ENCODE assay signal across 18 cellular contexts in the genomic region with DNA sequence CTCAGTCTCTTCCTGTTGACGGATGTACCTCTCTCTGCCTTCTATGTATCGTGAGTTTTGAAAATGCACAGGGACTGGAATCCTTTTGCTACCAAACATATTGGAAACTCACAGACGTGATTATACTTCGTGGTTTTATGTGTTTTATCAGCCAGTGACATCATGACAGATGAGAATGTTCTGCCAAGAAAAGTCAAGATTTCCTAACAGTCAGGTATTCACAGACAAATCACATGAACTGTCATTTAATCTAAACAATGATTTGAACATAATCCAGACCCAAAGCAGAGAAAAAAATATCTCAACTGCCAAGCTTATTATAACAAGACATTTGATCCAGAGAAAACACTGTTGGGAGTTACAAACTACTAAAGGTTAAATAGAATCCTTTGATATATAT.
A peak's percentile ranks its signal among the peaks of the same experiment; 100 is the strongest.
DNase-seq lines count a peak whose midpoint lies in the region; ATAC-seq and TF ChIP-seq lines count a peak whose summit lies in the region.
"Had no signal": no experiment of that assay in that cellular context is flagged by ENCODE, and none has a peak within 500 bp of the region (broad histone marks: within the 10 kb centered on the region; RNA-seq: fewer than 3 reads in every experiment).

No MANE protein-coding gene starts in this region.

- no peak for TF ChIP-seq CTCF in epithelial cell of esophagus (IDR thresholded peaks at IDR 0.05; ENCODE audit: insufficient read depth, low read depth, low read length, missing control alignments)
- no peak for TF ChIP-seq CTCF in hepatocyte (IDR thresholded peaks at IDR 0.05; ENCODE audit: poor library complexity)
- TF ChIP-seq CTCF in left lung (IDR thresholded peaks at IDR 0.05), result no peak

- H3K9me2 ChIP-seq in hepatocyte (replicated peaks; ENCODE audit: insufficient read depth), result no peaks in the 10 kb centered on the region

- H2AFZ ChIP-seq in hepatocyte, result no peak overlapping the region

- H3K9me3 ChIP-seq in hepatocyte (ENCODE audit: low read depth) (no peaks in the 10 kb centered on the region), stomach smooth muscle (ENCODE audit: control insufficient read depth in 2 of 2, low read length in 2 of 2) (no peaks in the 10 kb centered on the region), left lung (no peaks in the 10 kb centered on the region)
- H3K9me3 ChIP-seq: BLaER1 had no signal

- WGBS in hepatocyte (ENCODE audit: low lambda C conversion rate, missing lambda C conversion rate), result 35% methylated on average over 4 of the region's 4 CpGs

- no peak overlapping the region for H3K4me3 ChIP-seq in epithelial cell of esophagus (ENCODE audit: low read length)
- H3K4me3 ChIP-seq in hepatocyte, result no peak overlapping the region
- H3K4me3 ChIP-seq in stomach smooth muscle (ENCODE audit: low read length in 2 of 2), result peak overlapping the region in 1 of 2 donors; percentile 27
- no peak overlapping the region for H3K4me3 ChIP-seq in left lung
- H3K4me3 ChIP-seq: BLaER1 had no signal

- DNase-seq in NCI-H2029 treated with DMSO at 0.1 percent for 48 hours (lab: John Stamatoyannopoulos, UW), result peak; percentile 9
- no peak for DNase-seq in NCI-H2029 (lab: John Stamatoyannopoulos, UW)
- DNase-seq in epithelial cell of esophagus (ENCODE audit: low read depth), result peak; percentile 52
- no peak for DNase-seq in hepatocyte (ENCODE audit: low spot score)
- DNase-seq in NCI-H510A treated with DMSO at 0.1 percent for 48 hours (lab: John Stamatoyannopoulos, UW), result no peak
- no peak for DNase-seq in left lung
- DNase-seq: 8988T; CD8-positive, alpha-beta T cell; H9; MM.1S; NCI-H187; NCI-H2171; NCI-H446 treated with DMSO at 0.1 percent for 48 hours had no signal

- no peaks in the 10 kb centered on the region for H4K20me1 ChIP-seq in hepatocyte (ENCODE audit: insufficient read depth, poor library complexity, severe bottlenecking)
- H4K20me1 ChIP-seq: BLaER1 had no signal

- H3K36me3 ChIP-seq in hepatocyte (replicated peaks; ENCODE audit: insufficient read depth, low read depth) (no peaks in the 10 kb centered on the region), stomach smooth muscle (ENCODE audit: control insufficient read depth in 2 of 2, insufficient read depth in 2 of 2, low read length in 2 of 2) (no peaks in the 10 kb centered on the region), left lung (no peaks in the 10 kb centered on the region)
- H3K36me3 ChIP-seq: BLaER1 had no signal

- ATAC-seq in GM21381 (IDR thresholded peaks at IDR 0.05; ENCODE audit: unreplicated experiment), result no peak
- ATAC-seq in left lung, result no peak
- ATAC-seq: CD8-positive, alpha-beta T cell; Panc1; Right ventricle myocardium inferior had no signal

- H3K27ac ChIP-seq in hepatocyte (peak overlapping the region; percentile 29), stomach smooth muscle (ENCODE audit: low read length) (peak overlapping the region; percentile 6), left lung (no peak overlapping the region)
- H3K27ac ChIP-seq: BLaER1 had no signal

- H3K4me1 ChIP-seq in hepatocyte (ENCODE audit: insufficient read depth) (peaks cover 5% of the 10 kb centered on the region), stomach smooth muscle (ENCODE audit: control insufficient read depth, insufficient read depth, low read length) (no peaks in the 10 kb centered on the region), left lung (no peaks in the 10 kb centered on the region)
- H3K4me1 ChIP-seq: BLaER1 had no signal

- H3K27me3 ChIP-seq in hepatocyte, result no peaks in the 10 kb centered on the region
- no peaks in the 10 kb centered on the region for H3K27me3 ChIP-seq in stomach smooth muscle (ENCODE audit: control insufficient read depth in 1 of 2, insufficient read depth in 2 of 2, low read length in 2 of 2)
- H3K27me3 ChIP-seq in left lung, result no peaks in the 10 kb centered on the region
- H3K27me3 ChIP-seq: BLaER1 had no signal

- intact Hi-C loops in left lung (cut with DNase I), result no loop called here

- peak overlapping the region; percentile 26 for H3K4me2 ChIP-seq in hepatocyte
- H3K4me2 ChIP-seq: BLaER1 had no signal

- no peak overlapping the region for H3K9ac ChIP-seq in stomach smooth muscle (ENCODE audit: low read length in 2 of 2)
- H3K9ac ChIP-seq: BLaER1 had no signal

- H3K79me2 ChIP-seq in hepatocyte, result no peaks in the 10 kb centered on the region

Comparison
In these comparisons a context has a peak if more than half of its experiments do, and no peak if none do; other contexts are left out.
1. DNase-seq: peak in NCI-H2029 treated with DMSO at 0.1 percent for 48 hours (single experiment) and epithelial cell of esophagus (single experiment); none in NCI-H2029 (single experiment), hepatocyte (single experiment), NCI-H510A treated with DMSO at 0.1 percent for 48 hours (single experiment) and left lung (0 of 2).
2. H3K27ac ChIP-seq: peak in hepatocyte (single experiment) and stomach smooth muscle (single experiment); none in left lung (0 of 2).